ENCODE assay signal across 10 cellular contexts in genomic region chr14:95260537-95261440, GRCh38. TPM values are rescaled to one million over a fixed set of nuclear protein-coding genes. Genes with fewer than 3 reads are reported as not detected.
DNase-seq lines count a peak whose midpoint lies in the region; ATAC-seq, FAIRE-seq and TF ChIP-seq lines count a peak whose summit lies in the region.
"Had no signal": no experiment of that assay in that cellular context is flagged by ENCODE, and none has a peak within 500 bp of the region (broad histone marks: within the 10 kb centered on the region; RNA-seq: fewer than 3 reads in every experiment).

No MANE protein-coding gene starts in this region.

- H3K36me3 Mint-ChIP-seq in activated T-helper 1 cell treated with anti-CD3 and anti-CD28 coated beads, Interleukin-12 subunit alpha, Interleukin-12 subunit beta, Interleukin-2, Interleukin-4 antibody, amounts not matched to agents 30 ng/mL and 10 ng/mL and 1 ng/mL, durations not matched to agents 14 hours and 24 hours and 36 hours (ENCODE audit: low read depth): no peaks in the 10 kb centered on the region

- H3K27ac ChIP-seq in right cardiac atrium (ENCODE audit: low read length): no peak overlapping the region
- H3K27ac ChIP-seq in RWPE1: no peak overlapping the region

- no peak for DNase-seq in Right ventricle myocardium superior
- DNase-seq in right cardiac atrium: no peak
- no peak for DNase-seq in activated T-helper 1 cell treated with anti-CD3 and anti-CD28 coated beads, Interleukin-12 subunit alpha, Interleukin-12 subunit beta, Interleukin-2, Interleukin-4 antibody, amounts not matched to agents 30 ng/mL and 10 ng/mL and 1 ng/mL, durations not matched to agents 14 hours and 24 hours and 36 hours (ENCODE audit: low spot score)
- DNase-seq in cardiac septum (ENCODE audit: low spot score): peak; percentile 35
- peak; percentile 45 to 72 for DNase-seq in stimulated activated naive CD8-positive, alpha-beta T cell treated with anti-CD3 and anti-CD28 coated beads, Interleukin-15, amount 100 ng/mL, for 72 hours
- DNase-seq in urothelium cell line (ENCODE audit: low spot score): no peak
- DNase-seq in RWPE1 (ENCODE audit: low spot score): no peak
- DNase-seq: CD4-positive, alpha-beta T cell; occipital lobe had no signal

- peak overlapping the region; percentile 57 for H3K27ac Mint-ChIP-seq in activated T-helper 1 cell treated with anti-CD3 and anti-CD28 coated beads, Interleukin-12 subunit alpha, Interleukin-12 subunit beta, Interleukin-2, Interleukin-4 antibody, amounts not matched to agents 30 ng/mL and 10 ng/mL and 1 ng/mL, durations not matched to agents 14 hours and 24 hours and 36 hours
- peak overlapping the region; percentile 19 to 94 for H3K27ac Mint-ChIP-seq in stimulated activated naive CD8-positive, alpha-beta T cell treated with anti-CD3 and anti-CD28 coated beads, Interleukin-15, amount 100 ng/mL, for 72 hours
- H3K27ac Mint-ChIP-seq: CD4-positive, alpha-beta T cell had no signal

- POLR2A ChIA-PET in RWPE1 (lab: Yijun Ruan, JAX; ENCODE audit: low non-redundant PET): no interaction called here

- no peaks in the 10 kb centered on the region for H3K27me3 ChIP-seq in right cardiac atrium (ENCODE audit: control insufficient read depth, insufficient read depth)

- FAIRE-seq in urothelium cell line (lab: Jason Lieb, UNC): no peak

- intact Hi-C loops in Right ventricle myocardium superior (cut with DNase I) (no loop called here), right cardiac atrium (cut with DNase I) (no loop called here), cardiac septum (cut with DNase I) (no loop called here)
- intact Hi-C loops in activated T-helper 1 cell treated with anti-CD3 and anti-CD28 coated beads, Interleukin-12 subunit alpha, Interleukin-12 subunit beta, Interleukin-2, Interleukin-4 antibody, amounts not matched to agents 30 ng/mL and 10 ng/mL and 1 ng/mL, durations not matched to agents 14 hours and 24 hours and 36 hours (cut with micrococcal nuclease): loop anchor here (1.0 to 2.0 kb wide), 4 partner anchors 8 to 262 kb away; partner anchors contain the start of gene DICER1

- H3K9me3 ChIP-seq in right cardiac atrium (ENCODE audit: control insufficient read depth, low read length): no peaks in the 10 kb centered on the region

- CTCF ChIA-PET in RWPE1 (lab: Yijun Ruan, JAX): interaction anchor here (0.6 kb wide), 1 partner anchor 117 kb away, joined by 4 read pairs; no protein-coding TSS in a partner anchor

- peaks cover 15% of the 10 kb centered on the region for H3K4me1 ChIP-seq in right cardiac atrium (ENCODE audit: control insufficient read depth, insufficient read depth, low read length)

- no peak overlapping the region for H3K4me3 Mint-ChIP-seq in activated T-helper 1 cell treated with anti-CD3 and anti-CD28 coated beads, Interleukin-12 subunit alpha, Interleukin-12 subunit beta, Interleukin-2, Interleukin-4 antibody, amounts not matched to agents 30 ng/mL and 10 ng/mL and 1 ng/mL, durations not matched to agents 14 hours and 24 hours and 36 hours
- no peak overlapping the region for H3K4me3 Mint-ChIP-seq in stimulated activated naive CD8-positive, alpha-beta T cell treated with anti-CD3 and anti-CD28 coated beads, Interleukin-15, amount 100 ng/mL, for 72 hours
- H3K4me3 Mint-ChIP-seq: CD4-positive, alpha-beta T cell had no signal

- H3K4me1 Mint-ChIP-seq in activated T-helper 1 cell treated with anti-CD3 and anti-CD28 coated beads, Interleukin-12 subunit alpha, Interleukin-12 subunit beta, Interleukin-2, Interleukin-4 antibody, amounts not matched to agents 30 ng/mL and 10 ng/mL and 1 ng/mL, durations not matched to agents 14 hours and 24 hours and 36 hours (ENCODE audit: low read depth): peaks cover 18% of the 10 kb centered on the region
- H3K4me1 Mint-ChIP-seq in stimulated activated naive CD8-positive, alpha-beta T cell treated with anti-CD3 and anti-CD28 coated beads, Interleukin-15, amount 100 ng/mL, for 72 hours: peaks cover 28% of the 10 kb centered on the region

- ATAC-seq in Right ventricle myocardium superior (ENCODE audit: poor library complexity) (peak; percentile 58), right cardiac atrium (no peak), esophagus mucosa (no peak)
- peak; percentile 85 for ATAC-seq in stimulated activated naive CD8-positive, alpha-beta T cell treated with anti-CD3 and anti-CD28 coated beads, Interleukin-15, amount 100 ng/mL, for 72 hours

- no peak overlapping the region for H3K4me3 ChIP-seq in right cardiac atrium (ENCODE audit: low read length)

- no peaks in the 10 kb centered on the region for H3K9me3 Mint-ChIP-seq in activated T-helper 1 cell treated with anti-CD3 and anti-CD28 coated beads, Interleukin-12 subunit alpha, Interleukin-12 subunit beta, Interleukin-2, Interleukin-4 antibody, amounts not matched to agents 30 ng/mL and 10 ng/mL and 1 ng/mL, durations not matched to agents 14 hours and 24 hours and 36 hours
- no peaks in the 10 kb centered on the region for H3K9me3 Mint-ChIP-seq in stimulated activated naive CD8-positive, alpha-beta T cell treated with anti-CD3 and anti-CD28 coated beads, Interleukin-15, amount 100 ng/mL, for 72 hours
- H3K9me3 Mint-ChIP-seq: CD4-positive, alpha-beta T cell had no signal

- TF ChIP-seq CTCF in RWPE1 (conservative IDR thresholded peaks at IDR 0.05; ENCODE audit: low read depth): no peak

- H3K27me3 Mint-ChIP-seq in activated T-helper 1 cell treated with anti-CD3 and anti-CD28 coated beads, Interleukin-12 subunit alpha, Interleukin-12 subunit beta, Interleukin-2, Interleukin-4 antibody, amounts not matched to agents 30 ng/mL and 10 ng/mL and 1 ng/mL, durations not matched to agents 14 hours and 24 hours and 36 hours (ENCODE audit: insufficient read depth): peaks cover 4% of the 10 kb centered on the region
- no peaks in the 10 kb centered on the region for H3K27me3 Mint-ChIP-seq in stimulated activated naive CD8-positive, alpha-beta T cell treated with anti-CD3 and anti-CD28 coated beads, Interleukin-15, amount 100 ng/mL, for 72 hours
- H3K27me3 Mint-ChIP-seq: CD4-positive, alpha-beta T cell had no signal

- WGBS in right cardiac atrium: 74% methylated on average over 20 of the region's 20 CpGs

RNA-seq across cellular contexts. Expression of gene CLMN, which starts 58.9 kb away (rescaled TPM):
- total RNA-seq in Right ventricle myocardium superior (9.0 TPM), right cardiac atrium (1 to 10 TPM; 6.4 to 9.1 (median 7.4) TPM), cardiac septum (6.0 TPM), esophagus mucosa (9.6 TPM)
- polyA plus RNA-seq in right cardiac atrium: 3.1 TPM
- 0.66 and 0.80 TPM in 2 replicates for total RNA-seq in activated T-helper 1 cell treated with anti-CD3 and anti-CD28 coated beads, Interleukin-12 subunit alpha, Interleukin-12 subunit beta, Interleukin-2, Interleukin-4 antibody, amounts not matched to agents 30 ng/mL and 10 ng/mL and 1 ng/mL, durations not matched to agents 14 hours and 24 hours and 36 hours

Comparison
In these comparisons a context has a peak if more than half of its experiments do, and no peak if none do; other contexts are left out.
1. ATAC-seq: peak in Right ventricle myocardium superior (single experiment) and stimulated activated naive CD8-positive, alpha-beta T cell treated with anti-CD3 and anti-CD28 coated beads, Interleukin-15, amount 100 ng/mL, for 72 hours (single experiment); none in right cardiac atrium (0 of 2) and esophagus mucosa (single experiment).
2. DNase-seq: peak in cardiac septum (single experiment) and stimulated activated naive CD8-positive, alpha-beta T cell treated with anti-CD3 and anti-CD28 coated beads, Interleukin-15, amount 100 ng/mL, for 72 hours (2 of 2); none in Right ventricle myocardium superior (single experiment), right cardiac atrium (0 of 3), activated T-helper 1 cell treated with anti-CD3 and anti-CD28 coated beads, Interleukin-12 subunit alpha, Interleukin-12 subunit beta, Interleukin-2, Interleukin-4 antibody, amounts not matched to agents 30 ng/mL and 10 ng/mL and 1 ng/mL, durations not matched to agents 14 hours and 24 hours and 36 hours (single experiment), urothelium cell line (single experiment) and RWPE1 (single experiment).